ENCODE assay signal across 1 cellular context in genomic region chr3:147411235-147411607, GRCh38.
TF ChIP-seq lines count a peak whose summit lies in the region.

No MANE protein-coding gene starts in this region.

TF ChIP-seq in IMR-90, 13 proteins besides CTCF, POLR2A, EP300 and RAD21 (continued from another document):
- TF ChIP-seq MAFK (IDR thresholded peaks at IDR 0.05; ENCODE audit: low read depth, low read length) (no peak), FOS (IDR thresholded peaks at IDR 0.05; ENCODE audit: low read depth, low read length) (no peak), RCOR1 (IDR thresholded peaks at IDR 0.05; ENCODE audit: insufficient replicate concordance, low read length) (no peak)
